In genomic region chr5:72818866-72819534, GRCh38 we compare ENCODE assay signal across 8 cellular contexts. TPM values are rescaled to one million over a fixed set of nuclear protein-coding genes. Genes with fewer than 3 reads are reported as not detected.
A peak's percentile ranks its signal among the peaks of the same experiment; 100 is the strongest.
DNase-seq lines count a peak whose midpoint lies in the region; ATAC-seq and TF ChIP-seq lines count a peak whose summit lies in the region.

No MANE protein-coding gene starts in this region.

- H3K4me1 ChIP-seq in muscle layer of duodenum (ENCODE audit: control insufficient read depth in 1 of 2, insufficient read depth in 2 of 2, low read length in 2 of 2) = peaks cover 11 to 29% of the 10 kb centered on the region in 2 donors

- TF ChIP-seq CTCF in epithelial cell of proximal tubule (conservative IDR thresholded peaks at IDR 0.05; ENCODE audit: low read depth, low read length) = peak; percentile 89

- H3K27me3 ChIP-seq in muscle layer of duodenum (ENCODE audit: low read depth, low read length) = no peaks in the 10 kb centered on the region

- H3K9me3 ChIP-seq in muscle layer of duodenum (ENCODE audit: control insufficient read depth in 1 of 2, low read length in 2 of 2) = no peaks in the 10 kb centered on the region

- H3K27ac ChIP-seq in muscle layer of duodenum (ENCODE audit: low read length) = peak overlapping the region; percentile 30

- H3K36me3 ChIP-seq in muscle layer of duodenum (ENCODE audit: control insufficient read depth in 1 of 2, insufficient read depth in 2 of 2, low read length in 2 of 2) = peaks cover 0 to 8% of the 10 kb centered on the region in 2 donors

- H3K4me3 ChIP-seq in epithelial cell of proximal tubule (ENCODE audit: low read depth, low read length) (peak overlapping the region; percentile 32), muscle layer of duodenum (ENCODE audit: low read depth in 1 of 2, low read length in 2 of 2) (peak overlapping the region in 1 of 2 donors; percentile 87)

- DNase-seq in DMS 273 treated with DMSO at 0.1 percent for 48 hours (lab: John Stamatoyannopoulos, UW) (peak; percentile 51), NCI-H526 (lab: John Stamatoyannopoulos, UW) (peak; percentile 52 to 76), epithelial cell of proximal tubule (ENCODE audit: low read depth) (no peak)
- DNase-seq in activated CD8-positive, alpha-beta memory T cell treated with anti-CD3 and anti-CD28 coated beads for 1 hour (ENCODE audit: extremely low read depth in 1 of 2, low read depth in 1 of 2) = peak; percentile 6 to 25
- peak; percentile 5 to 50 (median 24) for DNase-seq in stimulated activated naive CD4-positive, alpha-beta T cell (lab: John Stamatoyannopoulos, UW)

- ATAC-seq in HG03097 (IDR thresholded peaks at IDR 0.05; ENCODE audit: low FRiP score, unreplicated experiment) = peak; percentile 23
- ATAC-seq in GM19397 (IDR thresholded peaks at IDR 0.05; ENCODE audit: unreplicated experiment) = no peak

RNA-seq across cellular contexts. Expression of gene TNPO1, which starts 2.5 kb away (rescaled TPM):
- 68.1 and 128 TPM in 2 replicates for total RNA-seq in epithelial cell of proximal tubule
